In the genomic region with DNA sequence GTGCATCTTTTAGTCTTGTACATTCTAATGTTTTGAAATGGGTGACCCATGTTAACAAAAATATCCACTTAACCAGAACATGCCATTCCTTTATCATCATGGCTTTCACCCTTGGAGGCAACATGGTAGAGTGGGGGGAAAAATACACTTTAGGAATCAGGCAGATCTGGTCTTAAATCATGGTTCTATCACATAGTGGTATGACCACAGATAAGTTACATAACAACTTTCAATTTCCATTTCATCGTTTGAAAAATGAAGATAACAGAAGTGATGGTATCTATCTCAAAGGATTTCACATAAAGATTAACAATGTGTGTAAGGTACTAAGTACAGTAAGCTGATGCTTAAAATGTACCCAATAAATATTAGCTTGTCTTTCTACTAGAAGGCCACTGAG, we compare ENCODE assay signal across 35 cellular contexts.
"Had no signal": no experiment of that assay in that cellular context is flagged by ENCODE, and none has a peak within 500 bp of the region (broad histone marks: within the 10 kb centered on the region; RNA-seq: fewer than 3 reads in every experiment).

No MANE protein-coding gene starts in this region.

- ATAC-seq: activated CD4-positive, CD25-positive, alpha-beta regulatory T cell treated with anti-CD3 and anti-CD28 coated beads, Interleukin-2, amount 50 U/mL, for 24 hours; activated CD8-positive, alpha-beta T cell treated with anti-CD3 and anti-CD28 coated beads for 36 hours; activated T-cell treated with anti-CD3 and anti-CD28 coated beads, Interleukin-2, amount 50 U/mL, for 4 hours; activated T-helper 17 cell treated with anti-CD3 and anti-CD28 coated beads, Interleukin-2, amount 50 U/mL, for 72 hours; foreskin keratinocyte; gastrocnemius medialis; heart left ventricle; T-helper 17 cell had no signal

- H3K4me1 Mint-ChIP-seq: activated T-helper 17 cell treated with anti-CD3 and anti-CD28 coated beads, Interleukin-2, amount 50 U/mL, for 72 hours; central memory CD8-positive, alpha-beta T cell; endodermal cell; T-helper 17 cell had no signal

- H3K27ac ChIP-seq: brain microvascular endothelial cell, coronary artery, dorsolateral prefrontal cortex, esophagus muscularis mucosa, gastrocnemius medialis, heart left ventricle, WERI-Rb-1 had no signal

- H3K9me3 Mint-ChIP-seq: activated B cell treated with CpG ODN at 0.5 μM for 24 hours; activated CD8-positive, alpha-beta T cell treated with anti-CD3 and anti-CD28 coated beads for 36 hours; activated T-cell treated with anti-CD3 and anti-CD28 coated beads, Interleukin-2, amount 50 U/mL, for 4 hours; activated T-helper 17 cell treated with anti-CD3 and anti-CD28 coated beads, Interleukin-2, amount 50 U/mL, for 72 hours; central memory CD8-positive, alpha-beta T cell; dendritic cell treated with granulocyte-macrophage colony-stimulating factor and Interleukin-4, amounts not matched to agents 40 ng/mL and 50 ng/mL, for 4 days; endodermal cell; T-helper 2 cell treated with Interferon-gamma antibody and Interleukin-4, amounts not matched to agents 5 μg/mL and 100 μg/mL, for 36 hours had no signal

- H3K4me1 ChIP-seq: gastrocnemius medialis had no signal

- H3K27me3 Mint-ChIP-seq: activated B cell treated with CpG ODN at 0.5 μM for 24 hours; activated CD8-positive, alpha-beta T cell treated with anti-CD3 and anti-CD28 coated beads for 36 hours; activated naive CD8-positive, alpha-beta T cell; activated T-helper 17 cell treated with anti-CD3 and anti-CD28 coated beads, Interleukin-2, amount 50 U/mL, for 72 hours; central memory CD8-positive, alpha-beta T cell; dendritic cell treated with granulocyte-macrophage colony-stimulating factor and Interleukin-4, amounts not matched to agents 40 ng/mL and 50 ng/mL, for 4 days; T-helper 17 cell had no signal

- H3K9me3 ChIP-seq: esophagus muscularis mucosa, gastrocnemius medialis, heart left ventricle had no signal

- H3K27ac Mint-ChIP-seq: activated B cell treated with CpG ODN at 0.5 μM for 24 hours; activated CD8-positive, alpha-beta T cell treated with anti-CD3 and anti-CD28 coated beads for 36 hours; activated naive CD8-positive, alpha-beta T cell; activated T-helper 17 cell treated with anti-CD3 and anti-CD28 coated beads, Interleukin-2, amount 50 U/mL, for 72 hours; dendritic cell treated with granulocyte-macrophage colony-stimulating factor and Interleukin-4, amounts not matched to agents 40 ng/mL and 50 ng/mL, for 4 days; endodermal cell; T-helper 17 cell; T-helper 2 cell treated with Interferon-gamma antibody and Interleukin-4, amounts not matched to agents 5 μg/mL and 100 μg/mL, for 36 hours had no signal

- FAIRE-seq: astrocyte, bronchial epithelial cell had no signal

- DNase-seq: activated B cell treated with CpG ODN at 0.5 μM for 24 hours; activated CD4-positive, alpha-beta T cell treated with anti-CD3 and anti-CD28 coated beads for 48 hours; activated CD4-positive, alpha-beta T cell treated with anti-CD3 and anti-CD28 coated beads, Interleukin-2, amount 50 U/mL, for 1 hour; activated CD4-positive, alpha-beta T cell treated with anti-CD3 and anti-CD28 coated beads, Interleukin-2, amount 50 U/mL, for 48 hours; activated CD8-positive, alpha-beta memory T cell treated with anti-CD3 and anti-CD28 coated beads for 24 hours; activated CD8-positive, alpha-beta T cell treated with anti-CD3 and anti-CD28 coated beads for 36 hours; activated effector memory CD4-positive, alpha-beta T cell treated with Interleukin-2 at 50 U/mL for 16 hours; activated gamma-delta T cell treated with Interleukin-2 at 50 U/mL for 16 hours; activated naive CD4-positive, alpha-beta T cell treated with anti-CD3 and anti-CD28 coated beads, Interleukin-2, amount 50 U/mL, for 16 hours; activated naive CD4-positive, alpha-beta T cell treated with Interleukin-2 at 50 U/mL for 16 hours; activated T-cell treated with anti-CD3 and anti-CD28 coated beads, Interleukin-2, amount 50 U/mL, for 4 hours; amniotic stem cell; anterior cingulate cortex; brain microvascular endothelial cell; dorsolateral prefrontal cortex; effector memory CD4-positive, alpha-beta T cell; endodermal cell; erythroblast; foreskin keratinocyte; gastrocnemius medialis; glutamatergic neuron; heart left ventricle; T-helper 17 cell; T1000; WERI-Rb-1 had no signal

- H3K4me3 Mint-ChIP-seq: activated B cell treated with CpG ODN at 0.5 μM for 24 hours; activated CD8-positive, alpha-beta T cell treated with anti-CD3 and anti-CD28 coated beads for 36 hours; activated naive CD8-positive, alpha-beta T cell; activated T-cell treated with anti-CD3 and anti-CD28 coated beads, Interleukin-2, amount 50 U/mL, for 4 hours; activated T-helper 17 cell treated with anti-CD3 and anti-CD28 coated beads, Interleukin-2, amount 50 U/mL, for 72 hours; central memory CD8-positive, alpha-beta T cell; dendritic cell treated with granulocyte-macrophage colony-stimulating factor and Interleukin-4, amounts not matched to agents 40 ng/mL and 50 ng/mL, for 4 days; endodermal cell; T-helper 17 cell; T-helper 2 cell treated with Interferon-gamma antibody and Interleukin-4, amounts not matched to agents 5 μg/mL and 100 μg/mL, for 36 hours had no signal

- H3K36me3 ChIP-seq: brain microvascular endothelial cell, WERI-Rb-1 had no signal

- H3K4me3 ChIP-seq: coronary artery, dorsolateral prefrontal cortex, esophagus muscularis mucosa, gastrocnemius medialis, heart left ventricle had no signal

- H3K27me3 ChIP-seq: brain microvascular endothelial cell, dorsolateral prefrontal cortex, esophagus muscularis mucosa, foreskin keratinocyte, gastrocnemius medialis, heart left ventricle had no signal
